Comparison of ENCODE assay signal across 8 cellular contexts in the genomic region with DNA sequence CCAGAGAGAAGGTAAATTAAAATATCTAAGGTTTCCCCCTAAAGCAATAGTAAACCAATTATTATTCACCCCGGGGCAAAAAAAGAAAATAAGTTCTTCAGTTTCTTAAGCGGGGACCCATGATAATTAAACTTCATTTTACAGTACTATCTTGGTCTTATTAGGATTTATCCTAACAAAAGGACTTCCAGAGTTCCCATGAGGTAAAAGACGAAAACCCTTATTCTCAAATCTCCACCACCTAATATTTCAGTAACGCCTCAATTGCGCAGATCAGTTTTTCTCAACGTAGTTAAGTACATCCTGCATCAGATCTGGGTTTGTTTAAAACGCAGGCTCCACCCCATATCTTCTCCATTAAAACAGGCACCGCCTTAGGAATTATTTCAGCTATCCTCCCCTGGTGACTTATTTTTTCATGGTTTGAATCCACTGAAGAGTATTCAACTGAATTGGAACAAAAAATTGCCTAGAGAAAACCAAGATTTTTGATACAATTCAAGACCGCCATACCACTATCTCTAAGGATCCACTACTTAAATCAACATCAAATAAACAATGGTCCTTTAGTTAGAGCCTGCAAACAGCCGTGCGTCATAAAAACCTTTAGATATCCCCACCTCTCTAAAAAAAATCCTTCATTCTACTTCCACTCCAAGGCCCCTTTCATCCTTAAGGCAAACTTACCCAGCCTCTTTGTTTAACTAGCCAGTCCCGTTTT.
DNase-seq lines count a peak whose midpoint lies in the region; ATAC-seq and TF ChIP-seq lines count a peak whose summit lies in the region.

No MANE protein-coding gene starts in this region.

- H2AFZ ChIP-seq in SU-DHL-6 (ENCODE audit: low read depth, low read length, severe bottlenecking), result no peak overlapping the region

- peak overlapping the region; percentile 99 for H3K9ac ChIP-seq in SU-DHL-6 (ENCODE audit: low read length)
- H3K9ac ChIP-seq in rectal smooth muscle tissue (ENCODE audit: low read length), result peak overlapping the region; percentile 71

- peak overlapping the region; percentile 99 for H3K27ac Mint-ChIP-seq in activated T-cell treated with anti-CD3 and anti-CD28 coated beads, Interleukin-2, amount 50 U/mL, for 24 hours

- H3K27me3 Mint-ChIP-seq in activated T-cell treated with anti-CD3 and anti-CD28 coated beads, Interleukin-2, amount 50 U/mL, for 24 hours, result no peaks in the 10 kb centered on the region

- H3K36me3 ChIP-seq in SU-DHL-6 (ENCODE audit: low read length) (peaks cover 56% of the 10 kb centered on the region), rectal smooth muscle tissue (ENCODE audit: control insufficient read depth, insufficient read depth, low read length) (peaks cover 33% of the 10 kb centered on the region)

- no peaks in the 10 kb centered on the region for H3K9me3 ChIP-seq in SU-DHL-6 (ENCODE audit: insufficient read depth, low read length)

- H3K4me3 ChIP-seq in SU-DHL-6 (ENCODE audit: insufficient read depth, low read length, poor library complexity, severe bottlenecking), result peak overlapping the region; percentile 96
- peak overlapping the region; percentile 75 for H3K4me3 ChIP-seq in rectal smooth muscle tissue (ENCODE audit: low read length)

- H3K9me2 ChIP-seq in SU-DHL-6 (replicated peaks; ENCODE audit: insufficient read depth, low read length), result no peaks in the 10 kb centered on the region

- H3K27me3 ChIP-seq in SU-DHL-6 (ENCODE audit: low read length) (no peaks in the 10 kb centered on the region), rectal smooth muscle tissue (ENCODE audit: control insufficient read depth, insufficient read depth, low read length) (no peaks in the 10 kb centered on the region)

- no peaks in the 10 kb centered on the region for H3K9me3 Mint-ChIP-seq in activated T-cell treated with anti-CD3 and anti-CD28 coated beads, Interleukin-2, amount 50 U/mL, for 24 hours

- DNase-seq in activated T-cell treated with anti-CD3 and anti-CD28 coated beads, Interleukin-2, amount 50 U/mL, for 24 hours, result no peak
- no peak for DNase-seq in activated T-cell treated with anti-CD3 and anti-CD28 coated beads, Interleukin-2, amount 50 U/mL, for 1 hour
- peak; percentile 59 for DNase-seq in fibroblast of gingiva (ENCODE audit: low read depth)

- H3K4me2 ChIP-seq in SU-DHL-6 (ENCODE audit: low read depth, low read length, poor library complexity, severe bottlenecking), result peak overlapping the region; percentile 81

- H3K27ac ChIP-seq in SU-DHL-6 (ENCODE audit: low read depth, low read length) (peak overlapping the region; percentile 91), rectal smooth muscle tissue (ENCODE audit: low read depth, low read length) (peak overlapping the region; percentile 99)

- H3K79me2 ChIP-seq in SU-DHL-6 (ENCODE audit: insufficient read depth, low read length), result peaks cover 71% of the 10 kb centered on the region

- H4K20me1 ChIP-seq in SU-DHL-6 (ENCODE audit: low read depth, low read length), result peaks cover 52% of the 10 kb centered on the region

- TF ChIP-seq CTCF in SU-DHL-6 (IDR thresholded peaks at IDR 0.05; ENCODE audit: insufficient read depth, low read length, poor library complexity, severe bottlenecking), result no peak

- H3F3A ChIP-seq in SU-DHL-6 (ENCODE audit: insufficient read depth), result peaks cover 71% of the 10 kb centered on the region

- peaks cover 47% of the 10 kb centered on the region for H3K4me1 Mint-ChIP-seq in activated T-cell treated with anti-CD3 and anti-CD28 coated beads, Interleukin-2, amount 50 U/mL, for 24 hours (ENCODE audit: low read depth)

- peaks cover 67% of the 10 kb centered on the region for H3K36me3 Mint-ChIP-seq in activated T-cell treated with anti-CD3 and anti-CD28 coated beads, Interleukin-2, amount 50 U/mL, for 24 hours (ENCODE audit: low read depth)

- H3K4me3 Mint-ChIP-seq in activated T-cell treated with anti-CD3 and anti-CD28 coated beads, Interleukin-2, amount 50 U/mL, for 24 hours, result peak overlapping the region; percentile 99

- ATAC-seq in GM18858 (IDR thresholded peaks at IDR 0.05; ENCODE audit: unreplicated experiment) (no peak), GM18517 (IDR thresholded peaks at IDR 0.05; ENCODE audit: unreplicated experiment) (no peak), GM19351 (IDR thresholded peaks at IDR 0.05; ENCODE audit: unreplicated experiment) (no peak)

- peaks cover 26% of the 10 kb centered on the region for H3K4me1 ChIP-seq in rectal smooth muscle tissue (ENCODE audit: control insufficient read depth, insufficient read depth, low read length)
